Comparison of ENCODE assay signal across 18 cellular contexts in the genomic region with DNA sequence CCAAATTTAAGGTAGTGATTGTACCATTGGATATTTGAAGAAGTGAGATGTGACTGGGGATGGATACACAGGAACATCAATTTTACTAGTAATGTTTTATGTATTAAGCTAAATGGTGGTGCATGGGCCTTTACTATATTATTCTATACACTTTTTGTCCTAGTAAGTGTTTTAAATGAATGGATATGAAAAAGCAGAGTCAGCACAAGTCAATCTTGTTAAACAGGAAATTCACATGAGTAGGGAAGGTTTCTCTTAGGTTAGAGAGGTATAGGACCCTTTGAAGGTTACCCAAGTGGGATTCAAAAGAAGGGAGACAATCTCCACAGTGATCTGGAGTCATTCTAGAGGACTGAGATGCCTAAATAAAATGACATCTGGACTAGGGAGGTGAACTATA.
DNase-seq lines count a peak whose midpoint lies in the region; ATAC-seq, FAIRE-seq and TF ChIP-seq lines count a peak whose summit lies in the region.
"Had no signal": no experiment of that assay in that cellular context is flagged by ENCODE, and none has a peak within 500 bp of the region (broad histone marks: within the 10 kb centered on the region; RNA-seq: fewer than 3 reads in every experiment).

No MANE protein-coding gene starts in this region.

- POLR2A ChIA-PET in A549 (lab: Yijun Ruan, JAX), result no interaction called here

- H3K27ac ChIP-seq in A549 (no peak overlapping the region), angular gyrus (ENCODE audit: low read depth, low read length) (peak overlapping the region; percentile 37), esophagus squamous epithelium (peak overlapping the region in 3 of 4 donors; percentile 70 to 72 (median 71))

- no peak overlapping the region for H3K27ac Mint-ChIP-seq in natural killer cell treated with Interleukin-12 subunit alpha and Interleukin-12 subunit beta and Interleukin-15 and Interleukin-18, amount 100 ng/mL, for 72 hours
- H3K27ac Mint-ChIP-seq: B cell; CD4-positive, alpha-beta T cell; GM23338 had no signal

- H3K4me2 ChIP-seq in A549, result no peak overlapping the region
- H3K4me2 ChIP-seq: GM23338 had no signal

- H3K9me3 ChIP-seq in A549 (no peaks in the 10 kb centered on the region), esophagus squamous epithelium (no peaks in the 10 kb centered on the region)

- H3K36me3 ChIP-seq in esophagus squamous epithelium, result no peaks in the 10 kb centered on the region

- H3K4me3 Mint-ChIP-seq in natural killer cell treated with Interleukin-12 subunit alpha and Interleukin-12 subunit beta and Interleukin-15 and Interleukin-18, amount 100 ng/mL, for 72 hours, result no peak overlapping the region
- H3K4me3 Mint-ChIP-seq: B cell; CD4-positive, alpha-beta T cell; GM23338 had no signal

- no peaks in the 10 kb centered on the region for H3K4me1 Mint-ChIP-seq in natural killer cell treated with Interleukin-12 subunit alpha and Interleukin-12 subunit beta and Interleukin-15 and Interleukin-18, amount 100 ng/mL, for 72 hours (ENCODE audit: low read depth in 2 of 2)
- H3K4me1 Mint-ChIP-seq: B cell had no signal

- TF ChIP-seq EP300 in A549 (IDR thresholded peaks at IDR 0.05), result no peak

- no peak for ATAC-seq in A549
- no peak for ATAC-seq in natural killer cell treated with Interleukin-12 subunit alpha and Interleukin-12 subunit beta and Interleukin-15 and Interleukin-18, amount 100 ng/mL, for 72 hours
- no peak for ATAC-seq in HG03571 (IDR thresholded peaks at IDR 0.05; ENCODE audit: unreplicated experiment)
- ATAC-seq in GM18511 (IDR thresholded peaks at IDR 0.05; ENCODE audit: unreplicated experiment), result no peak
- ATAC-seq: GM12878, GM23338 had no signal

- no peak for TF ChIP-seq RAD21 in A549 (conservative IDR thresholded peaks at IDR 0.05 in 1 of 2, IDR thresholded peaks at IDR 0.05 in 1 of 2)

- H3K4me1 ChIP-seq in A549, result no peaks in the 10 kb centered on the region
- peaks cover 7 to 48% (median 9%) of the 10 kb centered on the region in 3 donors for H3K4me1 ChIP-seq in esophagus squamous epithelium

- intact Hi-C loops in esophagus squamous epithelium (cut with DNase I), result no loop called here

- TF ChIP-seq POLR2A in A549 (IDR thresholded peaks at IDR 0.05; ENCODE audit: low read length) (no peak), esophagus squamous epithelium (IDR thresholded peaks at IDR 0.05) (no peak)

- no peaks in the 10 kb centered on the region for H3K36me3 Mint-ChIP-seq in natural killer cell treated with Interleukin-12 subunit alpha and Interleukin-12 subunit beta and Interleukin-15 and Interleukin-18, amount 100 ng/mL, for 72 hours

- DNase-seq in A549 (ENCODE audit: low read depth in 1 of 2, low spot score in 1 of 2) (no peak), esophagus squamous epithelium (lab: John Stamatoyannopoulos, UW) (no peak), pons (ENCODE audit: low spot score) (peak; percentile 26)
- no peak for DNase-seq in natural killer cell treated with Interleukin-12 subunit alpha and Interleukin-12 subunit beta and Interleukin-15 and Interleukin-18, amount 100 ng/mL, for 72 hours (ENCODE audit: low spot score)
- DNase-seq in activated CD4-positive, CD25-positive, alpha-beta regulatory T cell (lab: John Stamatoyannopoulos, UW), result no peak
- DNase-seq: C1 segment of cervical spinal cord; Calu3; CD4-positive, alpha-beta T cell; DMS 273 treated with DMSO at 0.1 percent for 48 hours; DMS79; H7 had no signal

- FAIRE-seq in A549 (lab: Jason Lieb, UNC), result no peak
- FAIRE-seq: GM12878, GM18507 had no signal

- H3K27me3 ChIP-seq in esophagus squamous epithelium, result no peaks in the 10 kb centered on the region

- peaks cover 13% of the 10 kb centered on the region for H3K9me3 Mint-ChIP-seq in natural killer cell treated with Interleukin-12 subunit alpha and Interleukin-12 subunit beta and Interleukin-15 and Interleukin-18, amount 100 ng/mL, for 72 hours
- H3K9me3 Mint-ChIP-seq: CD4-positive, alpha-beta T cell; GM23338 had no signal

- no peaks in the 10 kb centered on the region for H3K27me3 Mint-ChIP-seq in natural killer cell treated with Interleukin-12 subunit alpha and Interleukin-12 subunit beta and Interleukin-15 and Interleukin-18, amount 100 ng/mL, for 72 hours
- H3K27me3 Mint-ChIP-seq: CD4-positive, alpha-beta T cell had no signal

- CTCF ChIA-PET in A549 (lab: Yijun Ruan, JAX), result no interaction called here

- H3K4me3 ChIP-seq in A549 (no peak overlapping the region), esophagus squamous epithelium (peak overlapping the region in 1 of 4 donors; percentile 46)
- H3K4me3 ChIP-seq: GM12878, GM23338 had no signal

- TF ChIP-seq CTCF in A549 (IDR thresholded peaks at IDR 0.05) (no peak), esophagus squamous epithelium (IDR thresholded peaks at IDR 0.05) (no peak)

TF ChIP-seq in A549, 52 proteins besides CTCF, POLR2A, EP300 and RAD21:
- TF ChIP-seq, protein P1, sequence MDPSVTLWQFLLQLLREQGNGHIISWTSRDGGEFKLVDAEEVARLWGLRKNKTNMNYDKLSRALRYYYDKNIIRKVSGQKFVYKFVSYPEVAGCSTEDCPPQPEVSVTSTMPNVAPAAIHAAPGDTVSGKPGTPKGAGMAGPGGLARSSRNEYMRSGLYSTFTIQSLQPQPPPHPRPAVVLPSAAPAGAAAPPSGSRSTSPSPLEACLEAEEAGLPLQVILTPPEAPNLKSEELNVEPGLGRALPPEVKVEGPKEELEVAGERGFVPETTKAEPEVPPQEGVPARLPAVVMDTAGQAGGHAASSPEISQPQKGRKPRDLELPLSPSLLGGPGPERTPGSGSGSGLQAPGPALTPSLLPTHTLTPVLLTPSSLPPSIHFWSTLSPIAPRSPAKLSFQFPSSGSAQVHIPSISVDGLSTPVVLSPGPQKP (IDR thresholded peaks at IDR 0.05; ENCODE audit: low read depth, low read length), result no peak
- peak; percentile 83 for TF ChIP-seq MAFK (IDR thresholded peaks at IDR 0.05; ENCODE audit: partially characterized antibody)

Comparison
In these comparisons a context has a peak if more than half of its experiments do, and no peak if none do; other contexts are left out.
1. H3K27ac ChIP-seq: peak in angular gyrus (single experiment) and esophagus squamous epithelium (3 of 4); none in A549 (0 of 2).